Comparison of ENCODE assay signal across 16 cellular contexts in the genomic region with DNA sequence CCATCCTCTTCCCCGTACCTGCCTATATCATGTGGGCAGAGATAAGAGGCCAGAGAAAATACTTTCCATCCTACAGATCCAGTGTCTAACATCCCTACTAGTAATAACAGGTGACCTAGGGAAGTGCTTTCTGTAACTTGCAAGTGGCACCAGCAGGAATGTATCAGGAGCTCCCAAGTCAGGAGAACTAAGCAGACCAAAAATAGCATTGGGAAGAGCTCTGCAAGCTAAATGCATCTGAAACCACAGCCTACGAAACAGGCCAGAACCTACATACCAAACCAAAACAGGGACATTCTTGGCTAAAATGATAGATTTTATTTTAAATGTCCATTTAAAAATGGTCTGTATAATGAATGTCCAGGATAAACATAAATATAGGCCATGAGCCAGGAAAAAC.
A peak's percentile ranks its signal among the peaks of the same experiment; 100 is the strongest.
DNase-seq lines count a peak whose midpoint lies in the region; ATAC-seq and TF ChIP-seq lines count a peak whose summit lies in the region.
"Had no signal": no experiment of that assay in that cellular context is flagged by ENCODE, and none has a peak within 500 bp of the region (broad histone marks: within the 10 kb centered on the region; RNA-seq: fewer than 3 reads in every experiment).

No MANE protein-coding gene starts in this region.

- H2AFZ ChIP-seq in fibroblast of lung (ENCODE audit: low read length): no peak overlapping the region

- H3K9me3 ChIP-seq in left ventricle myocardium inferior (replicated peaks): no peaks in the 10 kb centered on the region
- H3K9me3 ChIP-seq in adipocyte (ENCODE audit: control insufficient read depth, low read length): no peaks in the 10 kb centered on the region
- H3K9me3 ChIP-seq in fibroblast of lung (ENCODE audit: control insufficient read depth, insufficient read depth, low read depth, low read length): no peaks in the 10 kb centered on the region
- no peaks in the 10 kb centered on the region for H3K9me3 ChIP-seq in thoracic aorta
- H3K9me3 ChIP-seq: SJCRH30 had no signal

- H3K27ac ChIP-seq in left ventricle myocardium inferior (replicated peaks): no peak overlapping the region
- H3K27ac ChIP-seq in fibroblast of lung (ENCODE audit: insufficient read depth, low read length): no peak overlapping the region
- peak overlapping the region; percentile 8 to 44 for H3K27ac ChIP-seq in thoracic aorta
- H3K27ac ChIP-seq: SJCRH30 had no signal

- DNase-seq in Right ventricle myocardium superior: no peak
- no peak for DNase-seq in left ventricle myocardium inferior
- peak; percentile 42 for DNase-seq in adipocyte (ENCODE audit: low read depth)
- peak; percentile 15 to 75 for DNase-seq in fibroblast of lung (ENCODE audit: low read depth in 2 of 2)
- no peak for DNase-seq in thoracic aorta (ENCODE audit: low spot score)
- DNase-seq in NCI-H1436 (lab: John Stamatoyannopoulos, UW): no peak
- no peak for DNase-seq in stimulated activated CD4-positive, alpha-beta T cell treated with anti-CD3 and anti-CD28 coated beads, Interleukin-12 subunit alpha, Interleukin-12 subunit beta, amount 100 ng/mL, for 4 hours
- DNase-seq: AML-193, DMS 273 treated with DMSO at 0.1 percent for 48 hours, GF-D8, NCI-H1105 treated with DMSO at 0.1 percent for 48 hours, NCI-H187 treated with DMSO at 0.1 percent for 48 hours, NCI-H446 treated with DMSO at 0.1 percent for 48 hours, OCI-M1, SJCRH30 had no signal

- H3K27me3 ChIP-seq in left ventricle myocardium inferior (ENCODE audit: low read depth) (no peaks in the 10 kb centered on the region), adipocyte (replicated peaks; ENCODE audit: control insufficient read depth, insufficient read depth, low read length) (no peaks in the 10 kb centered on the region), fibroblast of lung (ENCODE audit: control insufficient read depth, insufficient read depth, low read length) (no peaks in the 10 kb centered on the region), thoracic aorta (replicated peaks; ENCODE audit: insufficient read depth) (no peaks in the 10 kb centered on the region)
- H3K27me3 ChIP-seq: SJCRH30 had no signal

- ATAC-seq in Right ventricle myocardium superior (ENCODE audit: poor library complexity) (peak; percentile 58), thoracic aorta (ENCODE audit: insufficient number of reproducible peaks, low FRiP score, low read depth) (no peak), HG03442 (IDR thresholded peaks at IDR 0.05; ENCODE audit: unreplicated experiment) (no peak)

- no peaks in the 10 kb centered on the region for H4K20me1 ChIP-seq in fibroblast of lung (ENCODE audit: control insufficient read depth, extremely low read depth, insufficient read depth, low read length)

- H3K4me2 ChIP-seq in fibroblast of lung (ENCODE audit: extremely low read depth, insufficient read depth, low read length): no peak overlapping the region

- H3K9ac ChIP-seq in adipocyte (ENCODE audit: low read length): no peak overlapping the region
- H3K9ac ChIP-seq in fibroblast of lung (ENCODE audit: insufficient read depth, low read length): no peak overlapping the region

- no peak overlapping the region for H3K4me3 ChIP-seq in left ventricle myocardium inferior
- H3K4me3 ChIP-seq in adipocyte (ENCODE audit: low read length): no peak overlapping the region
- no peak overlapping the region for H3K4me3 ChIP-seq in fibroblast of lung (replicated peaks in 1 of 4; ENCODE audit: control extremely low read depth in 1 of 4, insufficient read depth in 1 of 4, low read depth in 3 of 4, low read length in 4 of 4)
- no peak overlapping the region for H3K4me3 ChIP-seq in thoracic aorta
- H3K4me3 ChIP-seq: SJCRH30 had no signal

- H3K4me1 ChIP-seq in left ventricle myocardium inferior: peaks cover 11% of the 10 kb centered on the region
- H3K4me1 ChIP-seq in adipocyte (ENCODE audit: control insufficient read depth, insufficient read depth, low read length): no peaks in the 10 kb centered on the region
- H3K4me1 ChIP-seq in fibroblast of lung (ENCODE audit: control insufficient read depth, extremely low read depth, insufficient read depth, low read length): no peaks in the 10 kb centered on the region
- H3K4me1 ChIP-seq in thoracic aorta (ENCODE audit: control insufficient read depth in 1 of 2, low read depth in 2 of 2): peaks cover 8 to 13% of the 10 kb centered on the region in 2 donors
- H3K4me1 ChIP-seq: SJCRH30 had no signal

- TF ChIP-seq CTCF in left ventricle myocardium inferior (IDR thresholded peaks at IDR 0.05; ENCODE audit: borderline replicate concordance) (no peak), fibroblast of lung (conservative IDR thresholded peaks at IDR 0.05 in 1 of 2, IDR thresholded peaks at IDR 0.05 in 1 of 2; ENCODE audit: low read depth in 1 of 2, low read length in 2 of 2) (no peak), thoracic aorta (IDR thresholded peaks at IDR 0.05) (no peak)

- intact Hi-C loops in Right ventricle myocardium superior (cut with DNase I) (no loop called here), left ventricle myocardium inferior (cut with micrococcal nuclease) (no loop called here)

- H3K36me3 ChIP-seq in left ventricle myocardium inferior (no peaks in the 10 kb centered on the region), adipocyte (ENCODE audit: control insufficient read depth, insufficient read depth, low read length, severe bottlenecking) (no peaks in the 10 kb centered on the region), fibroblast of lung (ENCODE audit: control insufficient read depth, insufficient read depth, low read length) (no peaks in the 10 kb centered on the region), thoracic aorta (no peaks in the 10 kb centered on the region)
- H3K36me3 ChIP-seq: SJCRH30 had no signal

- no peaks in the 10 kb centered on the region for H3K79me2 ChIP-seq in fibroblast of lung (ENCODE audit: control insufficient read depth, insufficient read depth, low read length)

Comparison
In these comparisons a context has a peak if more than half of its experiments do, and no peak if none do; other contexts are left out.
1. DNase-seq: peak in adipocyte (single experiment) and fibroblast of lung (2 of 2); none in Right ventricle myocardium superior (single experiment), left ventricle myocardium inferior (single experiment), thoracic aorta (single experiment), NCI-H1436 (single experiment) and stimulated activated CD4-positive, alpha-beta T cell treated with anti-CD3 and anti-CD28 coated beads, Interleukin-12 subunit alpha, Interleukin-12 subunit beta, amount 100 ng/mL, for 4 hours (single experiment).
2. H3K27ac ChIP-seq: peak in thoracic aorta (2 of 2); none in left ventricle myocardium inferior (single experiment) and fibroblast of lung (single experiment).